1 cellular context compared by ENCODE assay signal in genomic region chr16:85187447-85187846, GRCh38.
TF ChIP-seq lines count a peak whose summit lies in the region.

No MANE protein-coding gene starts in this region.

TF ChIP-seq in GM23338, 12 proteins besides CTCF, POLR2A, EP300 and RAD21 (continued from another document):
- TF ChIP-seq REST (IDR thresholded peaks at IDR 0.05; ENCODE audit: unreplicated experiment) (no peak), NANOG (IDR thresholded peaks at IDR 0.05; ENCODE audit: borderline replicate concordance) (no peak), ZNF462 (CRISPR knock-in tag; IDR thresholded peaks at IDR 0.05) (no peak), EZH2phosphoT487 (IDR thresholded peaks at IDR 0.05; ENCODE audit: unreplicated experiment) (no peak), POLR2AphosphoS5 (IDR thresholded peaks at IDR 0.05; ENCODE audit: low read depth) (no peak), CREB1 (CRISPR knock-in tag; IDR thresholded peaks at IDR 0.05; ENCODE audit: low read depth) (no peak), JUNB (IDR thresholded peaks at IDR 0.05; ENCODE audit: unreplicated experiment) (no peak), ZNF114 (CRISPR knock-in tag; IDR thresholded peaks at IDR 0.05) (no peak), EZH2 (IDR thresholded peaks at IDR 0.05; ENCODE audit: low read depth, unreplicated experiment) (no peak), ZNF331 (CRISPR knock-in tag; IDR thresholded peaks at IDR 0.05; ENCODE audit: low read depth) (no peak)
